1 cellular context compared by ENCODE assay signal in genomic region chr3:140251678-140252077, GRCh38.
TF ChIP-seq lines count a peak whose summit lies in the region.

No MANE protein-coding gene starts in this region.

TF ChIP-seq in neural cell, 6 proteins besides CTCF, POLR2A, EP300 and RAD21:
- TF ChIP-seq EZH2 (IDR thresholded peaks at IDR 0.05; ENCODE audit: borderline replicate concordance, insufficient read depth, low read length, poor library complexity, severe bottlenecking), result no peak
